ENCODE assay signal across 21 cellular contexts in the genomic region with DNA sequence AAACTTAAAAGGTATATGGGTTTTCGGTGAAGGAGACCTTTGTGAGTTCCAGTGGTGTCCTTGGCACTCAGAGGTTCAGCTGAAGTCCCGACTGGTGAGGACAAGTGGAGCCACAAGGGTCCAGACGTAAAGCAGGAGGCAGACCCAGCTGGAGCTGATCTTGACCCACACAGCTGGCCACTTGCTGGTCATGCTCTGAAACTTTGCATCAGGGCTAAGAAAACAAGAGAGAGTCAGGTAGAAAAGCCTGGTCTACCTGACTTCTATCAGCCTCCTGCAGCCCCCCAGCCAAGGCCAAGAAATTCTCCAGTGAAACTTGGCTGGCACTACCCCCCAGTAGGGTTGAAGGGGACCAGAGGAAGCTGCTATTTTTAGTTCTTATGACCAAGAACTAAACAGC. TPM values are rescaled to one million over a fixed set of nuclear protein-coding genes. Genes with fewer than 3 reads are reported as not detected.
DNase-seq lines count a peak whose midpoint lies in the region; ATAC-seq and TF ChIP-seq lines count a peak whose summit lies in the region.
"Had no signal": no experiment of that assay in that cellular context is flagged by ENCODE, and none has a peak within 500 bp of the region (broad histone marks: within the 10 kb centered on the region; RNA-seq: fewer than 3 reads in every experiment).

No MANE protein-coding gene starts in this region.

- no peaks in the 10 kb centered on the region for H3K9me3 Mint-ChIP-seq in chondrocyte (ENCODE audit: low read depth)
- no peaks in the 10 kb centered on the region for H3K9me3 Mint-ChIP-seq in activated CD4-positive, alpha-beta memory T cell treated with anti-CD3 and anti-CD28 coated beads, Interleukin-2, amount 10 ng/mL, durations not matched to agents 7 days and 5 days
- H3K9me3 Mint-ChIP-seq: CD4-positive, alpha-beta memory T cell; IgD-negative memory B cell had no signal

- CTCF ChIA-PET in activated CD4-positive, alpha-beta memory T cell treated with anti-CD3 and anti-CD28 coated beads, Interleukin-2, amount 10 ng/mL, durations not matched to agents 7 days and 5 days (lab: Charles Lee) = interaction anchor here (1.1 kb wide), 1 partner anchor 110 kb away, joined by 3 read pairs; no protein-coding TSS in a partner anchor

- no peak overlapping the region for H2AFZ ChIP-seq in osteoblast (ENCODE audit: low read length)

- H3K4me3 Mint-ChIP-seq in chondrocyte (ENCODE audit: unreplicated experiment) = no peak overlapping the region
- no peak overlapping the region for H3K4me3 Mint-ChIP-seq in activated CD4-positive, alpha-beta memory T cell treated with anti-CD3 and anti-CD28 coated beads, Interleukin-2, amount 10 ng/mL, durations not matched to agents 7 days and 5 days
- H3K4me3 Mint-ChIP-seq: CD4-positive, alpha-beta memory T cell; IgD-negative memory B cell had no signal

- peak overlapping the region; percentile 34 for H3K27ac Mint-ChIP-seq in chondrocyte (ENCODE audit: unreplicated experiment)
- H3K27ac Mint-ChIP-seq in activated CD4-positive, alpha-beta memory T cell treated with anti-CD3 and anti-CD28 coated beads, Interleukin-2, amount 10 ng/mL, durations not matched to agents 7 days and 5 days = no peak overlapping the region

- intact Hi-C loops in left ventricle myocardium inferior (cut with micrococcal nuclease) (no loop called here), cardiac septum (cut with DNase I) (no loop called here), vagina (cut with DNase I) (no loop called here)

- peak overlapping the region; percentile 28 for H3K27ac ChIP-seq in left ventricle myocardium inferior (replicated peaks)
- peak overlapping the region; percentile 89 for H3K27ac ChIP-seq in osteoblast (ENCODE audit: low read depth, low read length)
- peak overlapping the region; percentile 23 for H3K27ac ChIP-seq in vagina
- H3K27ac ChIP-seq: BLaER1 treated with 17β-estradiol and CSF1 and Interleukin-3, amounts not matched to agents 10 nM and 100 nM had no signal

- H4K20me1 ChIP-seq in osteoblast (ENCODE audit: insufficient read depth, low read length) = no peaks in the 10 kb centered on the region

- peaks cover 100% of the 10 kb centered on the region for H3K36me3 ChIP-seq in left ventricle myocardium inferior
- peaks cover 70% of the 10 kb centered on the region for H3K36me3 ChIP-seq in osteoblast (ENCODE audit: insufficient read depth, low read length)
- H3K36me3 ChIP-seq in vagina = peaks cover 0 to 81% of the 10 kb centered on the region in 2 donors

- peaks cover 48% of the 10 kb centered on the region for H3K36me3 Mint-ChIP-seq in chondrocyte (ENCODE audit: low read depth)
- peaks cover 91% of the 10 kb centered on the region for H3K36me3 Mint-ChIP-seq in activated CD4-positive, alpha-beta memory T cell treated with anti-CD3 and anti-CD28 coated beads, Interleukin-2, amount 10 ng/mL, durations not matched to agents 7 days and 5 days (ENCODE audit: low read depth)

- H3K27me3 ChIP-seq in left ventricle myocardium inferior (ENCODE audit: low read depth) = no peaks in the 10 kb centered on the region
- no peaks in the 10 kb centered on the region for H3K27me3 ChIP-seq in osteoblast (ENCODE audit: insufficient read depth, low read length)
- H3K27me3 ChIP-seq in vagina = no peaks in the 10 kb centered on the region
- H3K27me3 ChIP-seq: BLaER1 treated with 17β-estradiol and CSF1 and Interleukin-3, amounts not matched to agents 10 nM and 100 nM had no signal

- POLR2A ChIA-PET in activated CD4-positive, alpha-beta memory T cell treated with anti-CD3 and anti-CD28 coated beads, Interleukin-2, amount 10 ng/mL, durations not matched to agents 7 days and 5 days (lab: Charles Lee) = no interaction called here

- H3K4me1 Mint-ChIP-seq in chondrocyte (ENCODE audit: low read depth) = peaks cover 47% of the 10 kb centered on the region
- H3K4me1 Mint-ChIP-seq in activated CD4-positive, alpha-beta memory T cell treated with anti-CD3 and anti-CD28 coated beads, Interleukin-2, amount 10 ng/mL, durations not matched to agents 7 days and 5 days = peaks cover 21% of the 10 kb centered on the region

- DNase-seq in left ventricle myocardium inferior (no peak), cardiac septum (ENCODE audit: low spot score) (no peak), chondrocyte (ENCODE audit: low spot score) (no peak), osteoblast (ENCODE audit: insufficient read length, low spot score, missing footprints) (no peak), vagina (ENCODE audit: extremely low spot score in 2 of 2) (no peak), NCI-H1436 treated with DMSO at 0.1 percent for 48 hours (lab: John Stamatoyannopoulos, UW) (no peak)
- no peak for DNase-seq in activated CD4-positive, alpha-beta memory T cell treated with anti-CD3 and anti-CD28 coated beads, Interleukin-2, amount 10 ng/mL, durations not matched to agents 7 days and 5 days
- DNase-seq: Caco-2; CD4-positive, alpha-beta memory T cell; DMS 273 treated with DMSO at 0.1 percent for 48 hours; DMS79 treated with DMSO at 0.1 percent for 48 hours; HCEC 1CT; NCI-H1105; NCI-H2081; NCI-H2171; NCI-H524 treated with DMSO at 0.1 percent for 48 hours; NCI-H82; SHP77 had no signal

- H3K4me1 ChIP-seq in left ventricle myocardium inferior = peaks cover 22% of the 10 kb centered on the region
- H3K4me1 ChIP-seq in osteoblast (ENCODE audit: insufficient read depth, low read length) = peaks cover 43% of the 10 kb centered on the region
- peaks cover 21% of the 10 kb centered on the region for H3K4me1 ChIP-seq in vagina

- H3K4me2 ChIP-seq in osteoblast (ENCODE audit: insufficient read depth, low read length) = no peak overlapping the region
- H3K4me2 ChIP-seq: BLaER1 treated with 17β-estradiol and CSF1 and Interleukin-3, amounts not matched to agents 10 nM and 100 nM had no signal

- H3K27me3 Mint-ChIP-seq in chondrocyte (ENCODE audit: low read depth) = no peaks in the 10 kb centered on the region
- no peaks in the 10 kb centered on the region for H3K27me3 Mint-ChIP-seq in activated CD4-positive, alpha-beta memory T cell treated with anti-CD3 and anti-CD28 coated beads, Interleukin-2, amount 10 ng/mL, durations not matched to agents 7 days and 5 days
- H3K27me3 Mint-ChIP-seq: CD4-positive, alpha-beta memory T cell; IgD-negative memory B cell had no signal

- H3K79me2 ChIP-seq in osteoblast (ENCODE audit: insufficient read depth, low read length) = peaks cover 25% of the 10 kb centered on the region

- no peak for TF ChIP-seq CTCF in left ventricle myocardium inferior (IDR thresholded peaks at IDR 0.05; ENCODE audit: borderline replicate concordance)
- no peak for TF ChIP-seq CTCF in chondrocyte (IDR thresholded peaks at IDR 0.05)
- no peak for TF ChIP-seq CTCF in osteoblast (IDR thresholded peaks at IDR 0.05; ENCODE audit: extremely low read depth, low read depth, low read length)
- no peak for TF ChIP-seq CTCF in vagina (IDR thresholded peaks at IDR 0.05)

- H3K9me3 ChIP-seq in left ventricle myocardium inferior (replicated peaks) = no peaks in the 10 kb centered on the region
- no peaks in the 10 kb centered on the region for H3K9me3 ChIP-seq in osteoblast (ENCODE audit: low read depth, low read length)
- H3K9me3 ChIP-seq in vagina = no peaks in the 10 kb centered on the region
- H3K9me3 ChIP-seq: BLaER1 treated with 17β-estradiol and CSF1 and Interleukin-3, amounts not matched to agents 10 nM and 100 nM; Caco-2 had no signal

- TF ChIP-seq POLR2A in vagina (IDR thresholded peaks at IDR 0.05) = no peak

- H3K4me3 ChIP-seq in left ventricle myocardium inferior (no peak overlapping the region), osteoblast (ENCODE audit: insufficient read depth, low read length) (no peak overlapping the region), vagina (no peak overlapping the region)
- H3K4me3 ChIP-seq: BLaER1 treated with 17β-estradiol and CSF1 and Interleukin-3, amounts not matched to agents 10 nM and 100 nM had no signal

- no peak for ATAC-seq in GM21528 (IDR thresholded peaks at IDR 0.05; ENCODE audit: low FRiP score, unreplicated experiment)

RNA-seq across cellular contexts. Expression of gene SERINC3, which starts 21.6 kb away (rescaled TPM):
- total RNA-seq in left ventricle myocardium inferior = 88.4 TPM
- 94.3 TPM for total RNA-seq in cardiac septum
- total RNA-seq in chondrocyte = 102 to 121 TPM (median 116 TPM) in 3 replicates
- 167 and 191 TPM in 2 replicates for total RNA-seq in osteoblast
- 77.3 TPM for total RNA-seq in vagina
- 10 to 100 TPM; 90.8 to 93.3 TPM for total RNA-seq in activated CD4-positive, alpha-beta memory T cell treated with anti-CD3 and anti-CD28 coated beads, Interleukin-2, amount 10 ng/mL, durations not matched to agents 7 days and 5 days

RNA-seq across cellular contexts. Expression of gene TTPAL, which starts 24.5 kb away (rescaled TPM):
- total RNA-seq in left ventricle myocardium inferior = 4.5 TPM
- total RNA-seq in cardiac septum = 5.3 TPM
- total RNA-seq in chondrocyte = 16.5 to 18.4 TPM (median 17.1 TPM) in 3 replicates
- total RNA-seq in osteoblast = 12.1 and 12.7 TPM in 2 replicates
- total RNA-seq in vagina = 16.0 TPM
- total RNA-seq in activated CD4-positive, alpha-beta memory T cell treated with anti-CD3 and anti-CD28 coated beads, Interleukin-2, amount 10 ng/mL, durations not matched to agents 7 days and 5 days = 10 to 100 TPM; 15.5 to 16.6 TPM

Comparison
In these comparisons a context has a peak if more than half of its experiments do, and no peak if none do; other contexts are left out.
1. H3K27ac ChIP-seq: peak in every context shown above with its lines; median percentile 89 in osteoblast; 28 in left ventricle myocardium inferior; 23 in vagina.